ENCODE assay signal across 1 cellular context in the genomic region with DNA sequence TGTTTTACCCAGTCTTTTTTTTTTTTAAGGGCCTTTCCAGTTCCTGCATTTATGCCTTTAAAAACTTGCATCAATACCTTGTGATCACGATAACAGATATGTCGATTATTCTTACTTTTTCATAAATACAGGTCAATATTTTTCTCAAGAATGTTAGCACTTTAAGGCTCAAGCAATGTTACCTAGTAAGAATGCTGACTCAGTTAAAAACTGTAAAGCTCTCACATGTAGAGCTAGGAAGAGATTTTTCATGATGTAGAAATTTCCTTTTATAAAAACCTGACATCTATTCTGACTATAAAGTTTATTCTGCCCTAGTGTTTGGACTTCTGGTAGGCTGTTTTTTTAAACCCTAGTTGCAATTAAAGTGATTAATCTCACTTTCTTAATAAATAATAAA.
TF ChIP-seq lines count a peak whose summit lies in the region.

No MANE protein-coding gene starts in this region.

TF ChIP-seq in IMR-90, 13 proteins besides CTCF, POLR2A, EP300 and RAD21 (continued from another document):
- TF ChIP-seq, protein P1, sequence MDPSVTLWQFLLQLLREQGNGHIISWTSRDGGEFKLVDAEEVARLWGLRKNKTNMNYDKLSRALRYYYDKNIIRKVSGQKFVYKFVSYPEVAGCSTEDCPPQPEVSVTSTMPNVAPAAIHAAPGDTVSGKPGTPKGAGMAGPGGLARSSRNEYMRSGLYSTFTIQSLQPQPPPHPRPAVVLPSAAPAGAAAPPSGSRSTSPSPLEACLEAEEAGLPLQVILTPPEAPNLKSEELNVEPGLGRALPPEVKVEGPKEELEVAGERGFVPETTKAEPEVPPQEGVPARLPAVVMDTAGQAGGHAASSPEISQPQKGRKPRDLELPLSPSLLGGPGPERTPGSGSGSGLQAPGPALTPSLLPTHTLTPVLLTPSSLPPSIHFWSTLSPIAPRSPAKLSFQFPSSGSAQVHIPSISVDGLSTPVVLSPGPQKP (IDR thresholded peaks at IDR 0.05; ENCODE audit: borderline replicate concordance, low read depth, low read length): no peak
- TF ChIP-seq, protein P2, sequence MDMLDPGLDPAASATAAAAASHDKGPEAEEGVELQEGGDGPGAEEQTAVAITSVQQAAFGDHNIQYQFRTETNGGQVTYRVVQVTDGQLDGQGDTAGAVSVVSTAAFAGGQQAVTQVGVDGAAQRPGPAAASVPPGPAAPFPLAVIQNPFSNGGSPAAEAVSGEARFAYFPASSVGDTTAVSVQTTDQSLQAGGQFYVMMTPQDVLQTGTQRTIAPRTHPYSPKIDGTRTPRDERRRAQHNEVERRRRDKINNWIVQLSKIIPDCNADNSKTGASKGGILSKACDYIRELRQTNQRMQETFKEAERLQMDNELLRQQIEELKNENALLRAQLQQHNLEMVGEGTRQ (IDR thresholded peaks at IDR 0.05; ENCODE audit: low read depth, low read length): no peak
- TF ChIP-seq FOS (IDR thresholded peaks at IDR 0.05; ENCODE audit: low read depth, low read length): no peak
TF ChIP-seq in IMR-90: peak in this region for 1.
